In the genomic region with DNA sequence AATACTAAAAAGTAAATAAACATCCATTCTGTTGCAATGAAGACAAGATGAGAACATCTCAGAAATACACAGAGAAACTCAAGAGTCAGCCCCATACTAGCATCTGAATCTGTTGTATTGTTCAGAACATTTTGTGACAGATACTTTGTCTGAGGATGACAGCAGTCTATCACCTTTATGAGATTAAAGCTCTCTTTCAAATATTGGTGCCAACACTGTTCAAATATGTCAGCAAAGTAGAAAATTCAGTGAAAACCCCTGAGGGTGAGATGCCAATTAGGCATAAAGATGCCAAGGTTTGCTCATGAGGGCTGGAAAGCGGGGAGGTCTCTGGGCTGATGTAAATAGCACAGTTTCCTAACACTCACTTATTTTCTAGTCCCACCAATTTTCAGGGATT, we compare ENCODE assay signal across 26 cellular contexts.
"Had no signal": no experiment of that assay in that cellular context is flagged by ENCODE, and none has a peak within 500 bp of the region (broad histone marks: within the 10 kb centered on the region; RNA-seq: fewer than 3 reads in every experiment).

No MANE protein-coding gene starts in this region.

- FAIRE-seq: colon, endothelial cell of umbilical vein, frontal cortex had no signal

- H3K4me3 ChIP-seq: colonic mucosa, coronary artery, dorsolateral prefrontal cortex, esophagus muscularis mucosa, esophagus squamous epithelium, gastrocnemius medialis, gastroesophageal sphincter, heart left ventricle, heart right ventricle had no signal

- H3K9me3 ChIP-seq: colonic mucosa, esophagus muscularis mucosa, esophagus squamous epithelium, gastrocnemius medialis, gastroesophageal sphincter, heart left ventricle, heart right ventricle had no signal

- DNase-seq: colonic mucosa; cortex of kidney; dermis blood vessel endothelial cell; dorsolateral prefrontal cortex; effector CD4-positive, alpha-beta T cell; effector CD8-positive, alpha-beta T cell; effector memory CD4-positive, alpha-beta T cell; effector memory CD8-positive, alpha-beta T cell; endodermal cell; erythroblast; esophagus squamous epithelium; foreskin fibroblast; foreskin keratinocyte; foreskin melanocyte; gastrocnemius medialis; glutamatergic neuron; head of caudate nucleus; heart left ventricle; heart right ventricle had no signal

- H3K27ac ChIP-seq: colonic mucosa, coronary artery, dorsolateral prefrontal cortex, epithelial cell of prostate, esophagus muscularis mucosa, esophagus squamous epithelium, foreskin keratinocyte, gastrocnemius medialis, gastroesophageal sphincter, heart left ventricle, heart right ventricle had no signal

- H3K36me3 ChIP-seq: colonic mucosa, esophagus muscularis mucosa, esophagus squamous epithelium, gastrocnemius medialis, gastroesophageal sphincter, heart left ventricle, heart right ventricle had no signal

- H3K27me3 ChIP-seq: colonic mucosa, dorsolateral prefrontal cortex, esophagus muscularis mucosa, esophagus squamous epithelium, foreskin keratinocyte, gastrocnemius medialis, gastroesophageal sphincter, heart left ventricle, heart right ventricle had no signal
